Comparison of ENCODE assay signal across 14 cellular contexts in genomic region chr10:71516890-71517289, GRCh38.
"Had no signal": no experiment of that assay in that cellular context is flagged by ENCODE, and none has a peak within 500 bp of the region (broad histone marks: within the 10 kb centered on the region; RNA-seq: fewer than 3 reads in every experiment).

No MANE protein-coding gene starts in this region.

- H3K36me3 ChIP-seq: adrenal gland, right atrium auricular region had no signal

- H3K27me3 ChIP-seq: adrenal gland, body of pancreas, right atrium auricular region had no signal

- H3K9me3 Mint-ChIP-seq: activated T-helper 2 cell treated with anti-CD3 and anti-CD28 coated beads, Interferon-gamma antibody, Interleukin-2, Interleukin-4, amounts not matched to agents 10 μg/mL and 5 μg/mL and 100 μg/mL, durations not matched to agents 14 hours and 24 hours and 36 hours; central memory CD8-positive, alpha-beta T cell; dendritic cell treated with granulocyte-macrophage colony-stimulating factor and Interleukin-4, amounts not matched to agents 40 ng/mL and 50 ng/mL, for 4 days had no signal

- H3K4me1 Mint-ChIP-seq: central memory CD8-positive, alpha-beta T cell had no signal

- H3K27ac Mint-ChIP-seq: activated T-helper 2 cell treated with anti-CD3 and anti-CD28 coated beads, Interferon-gamma antibody, Interleukin-2, Interleukin-4, amounts not matched to agents 10 μg/mL and 5 μg/mL and 100 μg/mL, durations not matched to agents 14 hours and 24 hours and 36 hours; dendritic cell treated with granulocyte-macrophage colony-stimulating factor and Interleukin-4, amounts not matched to agents 40 ng/mL and 50 ng/mL, for 4 days had no signal

- ATAC-seq: body of pancreas had no signal

- H3K27ac ChIP-seq: adrenal gland, body of pancreas, right atrium auricular region had no signal

- DNase-seq: activated CD4-positive, alpha-beta T cell treated with anti-CD3 and anti-CD28 coated beads, Interleukin-2, amount 50 U/mL, for 1 hour; activated naive CD4-positive, alpha-beta T cell treated with anti-CD3 and anti-CD28 coated beads, Interleukin-2, amount 50 U/mL, for 16 hours; adrenal gland; body of pancreas; erythroblast; hippocampal formation; kidney glomerular epithelial cell; mesendoderm; posterior cingulate gyrus; small intestine had no signal

- H3K4me3 Mint-ChIP-seq: central memory CD8-positive, alpha-beta T cell; dendritic cell treated with granulocyte-macrophage colony-stimulating factor and Interleukin-4, amounts not matched to agents 40 ng/mL and 50 ng/mL, for 4 days had no signal

- H3K4me1 ChIP-seq: adrenal gland, right atrium auricular region had no signal

- H3K4me3 ChIP-seq: adrenal gland, body of pancreas, right atrium auricular region had no signal
